8 cellular contexts compared by ENCODE assay signal in genomic region chr3:69326821-69327433, GRCh38. TPM values are rescaled to one million over a fixed set of nuclear protein-coding genes. Genes with fewer than 3 reads are reported as not detected.
DNase-seq lines count a peak whose midpoint lies in the region; ATAC-seq and TF ChIP-seq lines count a peak whose summit lies in the region.

No MANE protein-coding gene starts in this region.

- no peaks in the 10 kb centered on the region for H3K36me3 Mint-ChIP-seq in activated naive CD4-positive, alpha-beta T cell treated with anti-CD3 and anti-CD28 coated beads for 36 hours (ENCODE audit: low read depth)

- no peaks in the 10 kb centered on the region for H3K36me3 ChIP-seq in heart right ventricle

- WGBS in heart right ventricle, 2 donors = 50 to 59% methylated on average over 5 of the region's 5 CpGs

- DNase-seq in heart right ventricle (peak in 1 of 2 donors; percentile 21), Right ventricle myocardium inferior (ENCODE audit: missing footprints) (no peak), left colon (no peak), superior temporal gyrus (ENCODE audit: extremely low spot score) (no peak), OCI-M2 (lab: John Stamatoyannopoulos, UW; ENCODE audit: unreplicated experiment) (no peak)
- peak; percentile 80 for DNase-seq in activated naive CD4-positive, alpha-beta T cell treated with anti-CD3 and anti-CD28 coated beads for 36 hours
- DNase-seq in stimulated activated CD4-positive, alpha-beta T cell treated with anti-CD3 and anti-CD28 coated beads, Interleukin-15, amount 100 ng/mL, for 48 hours (ENCODE audit: low read depth in 2 of 2) = peak; percentile 28 to 49

- intact Hi-C loops in heart right ventricle (cut with DNase I) = loop anchor here in 7 of 10 donors (5.0 to 10.0 kb wide), 6 partner anchors 78 to 348 kb away; no protein-coding TSS in a partner anchor
- intact Hi-C loops in Right ventricle myocardium inferior (cut with DNase I) = loop anchor here (10.0 kb wide), 1 partner anchor 208 kb away; no protein-coding TSS in a partner anchor
- intact Hi-C loops in activated naive CD4-positive, alpha-beta T cell treated with anti-CD3 and anti-CD28 coated beads for 36 hours (cut with micrococcal nuclease) = loop anchor here (1.0 to 5.0 kb wide), 7 partner anchors 22 to 620 kb away; no protein-coding TSS in a partner anchor
- intact Hi-C loops in left colon (cut with DNase I, micrococcal nuclease) = no loop called here

- H3K27me3 Mint-ChIP-seq in activated naive CD4-positive, alpha-beta T cell treated with anti-CD3 and anti-CD28 coated beads for 36 hours (ENCODE audit: low read depth) = no peaks in the 10 kb centered on the region

- TF ChIP-seq CTCF in heart right ventricle (IDR thresholded peaks at IDR 0.05) = no peak

- ATAC-seq in heart right ventricle (peak in 1 of 8 donors; percentile 6), Right ventricle myocardium inferior (no peak), HG03354 (IDR thresholded peaks at IDR 0.05; ENCODE audit: poor library complexity, severe bottlenecking, unreplicated experiment) (peak; percentile 82), left colon (no peak)

- H3K4me3 ChIP-seq in heart right ventricle = peak overlapping the region in 4 of 10 donors; percentile 2 to 21 (median 7)

- peak overlapping the region; percentile 86 for H3K27ac Mint-ChIP-seq in activated naive CD4-positive, alpha-beta T cell treated with anti-CD3 and anti-CD28 coated beads for 36 hours

- H3K9me3 ChIP-seq in heart right ventricle = no peaks in the 10 kb centered on the region

- H3K4me1 Mint-ChIP-seq in activated naive CD4-positive, alpha-beta T cell treated with anti-CD3 and anti-CD28 coated beads for 36 hours (ENCODE audit: low read depth) = peaks cover 40% of the 10 kb centered on the region

- peak overlapping the region in 6 of 10 donors; percentile 25 to 88 (median 58) for H3K27ac ChIP-seq in heart right ventricle

- H3K4me1 ChIP-seq in heart right ventricle = peaks cover 0 to 96% (median 73%) of the 10 kb centered on the region in 9 donors

- no peaks in the 10 kb centered on the region for H3K27me3 ChIP-seq in heart right ventricle

- H3K4me3 Mint-ChIP-seq in activated naive CD4-positive, alpha-beta T cell treated with anti-CD3 and anti-CD28 coated beads for 36 hours = peak overlapping the region; percentile 49

- H3K9me3 Mint-ChIP-seq in activated naive CD4-positive, alpha-beta T cell treated with anti-CD3 and anti-CD28 coated beads for 36 hours = no peaks in the 10 kb centered on the region

- CTCF ChIA-PET in activated naive CD4-positive, alpha-beta T cell treated with anti-CD3 and anti-CD28 coated beads for 36 hours (lab: Charles Lee) = interaction anchor here (0.9 to 2.1 kb wide), 7 partner anchors 17 to 345 kb away, joined by 3 to 22 read pairs (median 5); partner anchors contain the start of gene FRMD4B

RNA-seq across cellular contexts. Expression of gene FRMD4B, which starts 59.0 kb away (rescaled TPM):
- total RNA-seq in heart right ventricle (10 to 100 TPM in 9 of 10 donors, 1 to 10 TPM in 1; 9.5 to 31.0 (median 17.7) TPM), Right ventricle myocardium inferior (16.0 TPM), left colon (10 to 100 TPM; 27.6 to 37.4 TPM)
- 1 to 10 TPM; 4.1 to 7.8 TPM for polyA plus RNA-seq in heart right ventricle
- total RNA-seq in activated naive CD4-positive, alpha-beta T cell treated with anti-CD3 and anti-CD28 coated beads for 36 hours = 10 to 100 TPM; 11.9 to 12.1 TPM

Comparison
In these comparisons a context has a peak if more than half of its experiments do, and no peak if none do; other contexts are left out.
1. DNase-seq: peak in activated naive CD4-positive, alpha-beta T cell treated with anti-CD3 and anti-CD28 coated beads for 36 hours (single experiment) and stimulated activated CD4-positive, alpha-beta T cell treated with anti-CD3 and anti-CD28 coated beads, Interleukin-15, amount 100 ng/mL, for 48 hours (2 of 2); none in Right ventricle myocardium inferior (single experiment), left colon (0 of 2), superior temporal gyrus (single experiment) and OCI-M2 (single experiment).
2. intact Hi-C loops: an anchor here in heart right ventricle (5.0 to 10.0 kb wide), Right ventricle myocardium inferior (10.0 kb wide) and activated naive CD4-positive, alpha-beta T cell treated with anti-CD3 and anti-CD28 coated beads for 36 hours (1.0 to 5.0 kb wide); none called in left colon.